ENCODE assay signal across 19 cellular contexts in genomic region chr16:87219287-87219909, GRCh38.
DNase-seq lines count a peak whose midpoint lies in the region; ATAC-seq, FAIRE-seq and TF ChIP-seq lines count a peak whose summit lies in the region.
"Had no signal": no experiment of that assay in that cellular context is flagged by ENCODE, and none has a peak within 500 bp of the region (broad histone marks: within the 10 kb centered on the region; RNA-seq: fewer than 3 reads in every experiment).

No MANE protein-coding gene starts in this region.

- no peaks in the 10 kb centered on the region for H3K79me1 ChIP-seq in IMR-90 (ENCODE audit: low read depth in 1 of 2, low read length in 2 of 2)

- H4K8ac ChIP-seq in IMR-90 (ENCODE audit: low read depth in 2 of 2, low read length in 2 of 2), result no peak overlapping the region

- CTCF ChIA-PET in HEK293 (lab: Yijun Ruan, JAX), result interaction anchor here (0.6 kb wide), 1 partner anchor 851 kb away, joined by 3 read pairs; no protein-coding TSS in a partner anchor
- CTCF ChIA-PET in IMR-90 (lab: Yijun Ruan, JAX), result no interaction called here

- peak; percentile 98 for FAIRE-seq in bronchial epithelial cell (lab: Jason Lieb, UNC)
- FAIRE-seq: GM12892 had no signal

- H4K5ac ChIP-seq in IMR-90 (ENCODE audit: low read depth, low read length), result no peak overlapping the region

- no peak overlapping the region for H2AK9ac ChIP-seq in IMR-90 (replicated peaks; ENCODE audit: low read depth, low read length, poor library complexity)

- no peak overlapping the region for H3K14ac ChIP-seq in IMR-90 (replicated peaks; ENCODE audit: low read depth, low read length)

- 93 to 100% methylated on average over 1 to 7 of the region's 15 CpGs for WGBS in IMR-90 (ENCODE audit: extremely low coverage in 2 of 2, insufficient read length in 1 of 2), 2 experiments

- H4K20me1 ChIP-seq in IMR-90 (ENCODE audit: insufficient read depth, low read length), result no peaks in the 10 kb centered on the region
- no peaks in the 10 kb centered on the region for H4K20me1 ChIP-seq in osteoblast (ENCODE audit: insufficient read depth, low read length)

- dilution Hi-C loops in IMR-90 (cut with HindIII; ENCODE audit: low sequenced_read_pairs, unreplicated experiment), result no loop called here

- H2BK15ac ChIP-seq in IMR-90 (ENCODE audit: low read depth, low read length), result no peak overlapping the region

- no peaks in the 10 kb centered on the region for H3K9me3 Mint-ChIP-seq in endothelial cell (ENCODE audit: unreplicated experiment)

- H3K4me2 ChIP-seq in IMR-90 (ENCODE audit: low read depth, low read length) (no peak overlapping the region), osteoblast (ENCODE audit: insufficient read depth, low read length) (no peak overlapping the region)

- POLR2A ChIA-PET in HEK293 (lab: Yijun Ruan, JAX) (no interaction called here), IMR-90 (lab: Charles Lee; ENCODE audit: unreplicated experiment) (no interaction called here)

- no peak overlapping the region for H2BK20ac ChIP-seq in IMR-90 (ENCODE audit: low read depth, low read length)

- no peak overlapping the region for H3K56ac ChIP-seq in IMR-90 (ENCODE audit: extremely low read depth, insufficient read depth, low read length)

- H3K4me3 Mint-ChIP-seq in endothelial cell (ENCODE audit: unreplicated experiment), result no peak overlapping the region
- H3K4me3 Mint-ChIP-seq: CD4-positive, alpha-beta memory T cell had no signal

- H3K18ac ChIP-seq in IMR-90 (ENCODE audit: low read depth, low read length), result no peak overlapping the region

- no peak overlapping the region for H2AFZ ChIP-seq in IMR-90 (replicated peaks; ENCODE audit: low read length, poor library complexity)
- no peak overlapping the region for H2AFZ ChIP-seq in osteoblast (ENCODE audit: low read length)

- H3K27ac Mint-ChIP-seq in endothelial cell (ENCODE audit: unreplicated experiment), result no peak overlapping the region
- H3K27ac Mint-ChIP-seq: CD4-positive, alpha-beta memory T cell had no signal

- no peak for TF ChIP-seq POLR2A in IMR-90 (IDR thresholded peaks at IDR 0.05; ENCODE audit: low read depth, low read length)

- H2BK120ac ChIP-seq in IMR-90 (ENCODE audit: low read depth, low read length), result no peak overlapping the region

- H3K9me1 ChIP-seq in IMR-90 (ENCODE audit: insufficient read depth, low read length), result no peaks in the 10 kb centered on the region

- peaks cover 2% of the 10 kb centered on the region for H3K27me3 Mint-ChIP-seq in endothelial cell (ENCODE audit: unreplicated experiment)

- no peaks in the 10 kb centered on the region for H3K36me3 Mint-ChIP-seq in endothelial cell (ENCODE audit: low read depth, unreplicated experiment)
- H3K36me3 Mint-ChIP-seq: CD4-positive, alpha-beta memory T cell had no signal

- H3K4me3 ChIP-seq in HEK293 (ENCODE audit: low read depth, low read length) (no peak overlapping the region), IMR-90 (ENCODE audit: insufficient read depth, low read depth, low read length) (no peak overlapping the region), bronchial epithelial cell (ENCODE audit: low read depth, low read length) (no peak overlapping the region), osteoblast (ENCODE audit: insufficient read depth, low read length) (no peak overlapping the region)

- H3K23ac ChIP-seq in IMR-90 (ENCODE audit: low read depth, low read length), result no peak overlapping the region

- H3K9me3 ChIP-seq in HEK293 (ENCODE audit: control insufficient read depth, insufficient read depth, low read depth, low read length), result no peaks in the 10 kb centered on the region
- H3K9me3 ChIP-seq in IMR-90 (ENCODE audit: control insufficient read depth, insufficient read depth, low read length), result no peaks in the 10 kb centered on the region
- H3K9me3 ChIP-seq in osteoblast (ENCODE audit: low read depth, low read length), result no peaks in the 10 kb centered on the region

- intact Hi-C loops in IMR-90 (cut with micrococcal nuclease), result no loop called here

- peaks cover 12% of the 10 kb centered on the region; the same call in 1 of the 2 replicates for H3K27me3 ChIP-seq in IMR-90 (ENCODE audit: control insufficient read depth, insufficient read depth, low read length)
- H3K27me3 ChIP-seq in bronchial epithelial cell (ENCODE audit: control insufficient read depth, insufficient read depth, low read length), result no peaks in the 10 kb centered on the region
- H3K27me3 ChIP-seq in osteoblast (ENCODE audit: insufficient read depth, low read length), result no peaks in the 10 kb centered on the region

- TF ChIP-seq RAD21 in IMR-90 (IDR thresholded peaks at IDR 0.05; ENCODE audit: low read length), result no peak

- no peaks in the 10 kb centered on the region for H3K79me2 ChIP-seq in osteoblast (ENCODE audit: insufficient read depth, low read length)

- H3K36me3 ChIP-seq in HEK293 (ENCODE audit: control insufficient read depth in 2 of 2, insufficient read depth in 1 of 2, low read length in 2 of 2), result no peaks in the 10 kb centered on the region
- H3K36me3 ChIP-seq in IMR-90 (ENCODE audit: control insufficient read depth, insufficient read depth, low read length), result no peaks in the 10 kb centered on the region
- H3K36me3 ChIP-seq in bronchial epithelial cell (ENCODE audit: control insufficient read depth, insufficient read depth, low read length), result no peaks in the 10 kb centered on the region
- no peaks in the 10 kb centered on the region for H3K36me3 ChIP-seq in osteoblast (ENCODE audit: insufficient read depth, low read length)

- H4K91ac ChIP-seq in IMR-90 (ENCODE audit: insufficient read depth, low read depth, low read length), result no peak overlapping the region

- H2BK5ac ChIP-seq in IMR-90 (ENCODE audit: low read depth, low read length, poor library complexity, severe bottlenecking), result peak overlapping the region; percentile 2

- no peak overlapping the region for H3K9ac ChIP-seq in IMR-90 (ENCODE audit: low read depth, low read length)

- H3K4ac ChIP-seq in IMR-90 (ENCODE audit: low read depth, low read length), result no peak overlapping the region

- DNase-seq in IMR-90 (no peak), bronchial epithelial cell (ENCODE audit: low read depth) (no peak), osteoblast (ENCODE audit: insufficient read length, low spot score, missing footprints) (peak; percentile 10), SW480 (ENCODE audit: low spot score) (no peak), endothelial cell (ENCODE audit: low spot score) (no peak)
- DNase-seq: 8988T; C1 segment of cervical spinal cord; Calu3; CD4-positive, alpha-beta memory T cell; COR-L47; DMS53; DMS79 treated with DMSO at 0.1 percent for 48 hours; GF-D8; GOT3; H7; HCEC 1CT had no signal

- no peaks in the 10 kb centered on the region for H3K4me1 Mint-ChIP-seq in endothelial cell (ENCODE audit: unreplicated experiment)

- H2AK5ac ChIP-seq in IMR-90 (ENCODE audit: low read depth, low read length), result no peak overlapping the region

- BruUV-seq in IMR-90 (replicated peaks; lab: Mats Ljungman, UMichigan), result no TSS peak

- ATAC-seq in IMR-90 (ENCODE audit: low read depth) (no peak), esophagus mucosa (no peak)

- H3K27ac ChIP-seq in HEK293 (ENCODE audit: extremely low read depth, low read depth, low read length) (no peak overlapping the region), IMR-90 (ENCODE audit: insufficient read depth, low read length) (no peak overlapping the region), osteoblast (ENCODE audit: low read depth, low read length) (no peak overlapping the region)

- in situ Hi-C loops in IMR-90 (cut with MboI; ENCODE audit: low sequenced_read_pairs), result no loop called here

- no peaks in the 10 kb centered on the region for H3K4me1 ChIP-seq in HEK293 (ENCODE audit: control insufficient read depth, insufficient read depth, low read length)
- no peaks in the 10 kb centered on the region for H3K4me1 ChIP-seq in IMR-90 (ENCODE audit: control insufficient read depth, insufficient read depth, low read length)
- H3K4me1 ChIP-seq in osteoblast (ENCODE audit: insufficient read depth, low read length), result peaks cover 12% of the 10 kb centered on the region

- TF ChIP-seq CTCF in HEK293 (tag by site-specific recombination; IDR thresholded peaks at IDR 0.05), result no peak
- no peak for TF ChIP-seq CTCF in IMR-90 (conservative IDR thresholded peaks at IDR 0.05; ENCODE audit: low read depth, low read length)
- TF ChIP-seq CTCF in bronchial epithelial cell (IDR thresholded peaks at IDR 0.05; ENCODE audit: insufficient read depth, low read length, severe bottlenecking), result no peak
- no peak for TF ChIP-seq CTCF in osteoblast (IDR thresholded peaks at IDR 0.05; ENCODE audit: extremely low read depth, low read depth, low read length)
- TF ChIP-seq CTCF in endothelial cell (IDR thresholded peaks at IDR 0.05; ENCODE audit: unreplicated experiment), result no peak

TF ChIP-seq in HEK293, 187 proteins besides CTCF, POLR2A, EP300 and RAD21:
- TF ChIP-seq ZNF18 (tag by site-specific recombination; IDR thresholded peaks at IDR 0.05) (0 out of 2 replicates have a peak, but pooled peaks have one; percentile 21), ZNF768 (tag by site-specific recombination; IDR thresholded peaks at IDR 0.05) (no peak)

TF ChIP-seq in IMR-90, 13 proteins besides CTCF, POLR2A, EP300 and RAD21:
- TF ChIP-seq CEBPB (IDR thresholded peaks at IDR 0.05; ENCODE audit: low read depth, low read length) (no peak), RCOR1 (IDR thresholded peaks at IDR 0.05; ENCODE audit: insufficient replicate concordance, low read length) (no peak), RFX5 (IDR thresholded peaks at IDR 0.05; ENCODE audit: low read depth, low read length) (no peak), FOS (IDR thresholded peaks at IDR 0.05; ENCODE audit: low read depth, low read length) (no peak), CHD1 (IDR thresholded peaks at IDR 0.05; ENCODE audit: low read depth, low read length) (no peak), NFE2L2 (IDR thresholded peaks at IDR 0.05; ENCODE audit: low read depth, low read length) (no peak)
- TF ChIP-seq, protein P1, sequence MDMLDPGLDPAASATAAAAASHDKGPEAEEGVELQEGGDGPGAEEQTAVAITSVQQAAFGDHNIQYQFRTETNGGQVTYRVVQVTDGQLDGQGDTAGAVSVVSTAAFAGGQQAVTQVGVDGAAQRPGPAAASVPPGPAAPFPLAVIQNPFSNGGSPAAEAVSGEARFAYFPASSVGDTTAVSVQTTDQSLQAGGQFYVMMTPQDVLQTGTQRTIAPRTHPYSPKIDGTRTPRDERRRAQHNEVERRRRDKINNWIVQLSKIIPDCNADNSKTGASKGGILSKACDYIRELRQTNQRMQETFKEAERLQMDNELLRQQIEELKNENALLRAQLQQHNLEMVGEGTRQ (IDR thresholded peaks at IDR 0.05; ENCODE audit: low read depth, low read length), result no peak
- TF ChIP-seq, protein P2, sequence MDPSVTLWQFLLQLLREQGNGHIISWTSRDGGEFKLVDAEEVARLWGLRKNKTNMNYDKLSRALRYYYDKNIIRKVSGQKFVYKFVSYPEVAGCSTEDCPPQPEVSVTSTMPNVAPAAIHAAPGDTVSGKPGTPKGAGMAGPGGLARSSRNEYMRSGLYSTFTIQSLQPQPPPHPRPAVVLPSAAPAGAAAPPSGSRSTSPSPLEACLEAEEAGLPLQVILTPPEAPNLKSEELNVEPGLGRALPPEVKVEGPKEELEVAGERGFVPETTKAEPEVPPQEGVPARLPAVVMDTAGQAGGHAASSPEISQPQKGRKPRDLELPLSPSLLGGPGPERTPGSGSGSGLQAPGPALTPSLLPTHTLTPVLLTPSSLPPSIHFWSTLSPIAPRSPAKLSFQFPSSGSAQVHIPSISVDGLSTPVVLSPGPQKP (IDR thresholded peaks at IDR 0.05; ENCODE audit: borderline replicate concordance, low read depth, low read length), result no peak
TF ChIP-seq in IMR-90: peak in this region for 0.
